In the genomic region with DNA sequence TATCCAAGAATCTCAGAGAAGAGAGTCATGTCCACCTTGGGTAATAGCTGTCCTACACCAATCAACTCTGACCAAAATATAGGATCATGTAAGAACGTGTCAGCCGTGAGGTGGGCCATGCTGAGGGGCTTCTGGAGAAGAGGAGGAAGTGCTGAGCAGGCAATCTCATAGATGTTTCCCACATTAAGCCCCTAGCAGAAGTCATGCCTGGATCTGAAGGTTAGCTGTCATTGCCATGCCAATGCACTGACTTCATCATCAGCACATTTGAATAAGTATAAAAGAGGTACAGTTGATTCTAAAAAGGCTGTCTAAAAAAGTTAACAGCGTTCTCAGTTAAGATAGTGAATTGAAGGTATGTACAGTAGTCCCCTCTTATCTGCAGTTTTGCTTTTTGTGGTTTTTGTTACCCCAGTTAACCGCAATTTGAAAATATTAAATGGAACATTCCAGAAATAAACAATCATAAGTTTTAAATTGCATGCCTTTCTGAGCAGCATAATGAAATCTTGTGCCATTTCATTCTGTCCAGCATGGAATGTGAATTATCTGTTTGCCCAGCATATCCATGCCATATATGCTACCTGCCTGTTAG, we compare ENCODE assay signal across 21 cellular contexts.
"Had no signal": no experiment of that assay in that cellular context is flagged by ENCODE, and none has a peak within 500 bp of the region (broad histone marks: within the 10 kb centered on the region; RNA-seq: fewer than 3 reads in every experiment).

No MANE protein-coding gene starts in this region.

- ATAC-seq: activated T-helper 17 cell treated with anti-CD3 and anti-CD28 coated beads, Interleukin-2, amount 50 U/mL, for 72 hours; effector memory CD8-positive, alpha-beta T cell; natural killer cell; sciatic nerve; stimulated activated memory B cell treated with anti-CD40 and anti-IgM and Interleukin-4, amounts not matched to agents 10 μg/mL and 1 μg/mL and 100 μg/mL, for 72 hours had no signal

- H3K27ac ChIP-seq: cardiac muscle cell, neutrophil, parathyroid adenoma, spleen, thoracic aorta had no signal

- FAIRE-seq: frontal cortex had no signal

- H3K36me3 ChIP-seq: cardiac muscle cell, neutrophil, spleen, thoracic aorta had no signal

- DNase-seq: activated B cell treated with CpG ODN at 0.5 μM for 24 hours; activated CD4-positive, alpha-beta memory T cell treated with anti-CD3 and anti-CD28 coated beads, Interleukin-2, amount 10 ng/mL, durations not matched to agents 7 days and 5 days; activated CD4-positive, alpha-beta T cell treated with anti-CD3 and anti-CD28 coated beads for 4 hours; activated naive CD4-positive, alpha-beta T cell; activated naive CD8-positive, alpha-beta T cell treated with anti-CD3 and anti-CD28 coated beads, Interleukin-2, amount 10 ng/mL, durations not matched to agents 7 days and 5 days; activated T-cell treated with anti-CD3 and anti-CD28 coated beads, Interleukin-2, amount 50 U/mL, for 1 hour; aorta; effector memory CD8-positive, alpha-beta T cell; natural killer cell; spleen; stimulated activated CD4-positive, alpha-beta T cell treated with anti-CD3 and anti-CD28 coated beads, Interleukin-4, amount 100 ng/mL, for 4 hours; T-helper 1 cell; T-helper 9 cell had no signal

- H3K79me2 ChIP-seq: parathyroid adenoma had no signal

- H3K4me3 ChIP-seq: cardiac muscle cell, spleen, thoracic aorta had no signal

- H2AFZ ChIP-seq: parathyroid adenoma had no signal

- H3K9me3 ChIP-seq: neutrophil, spleen, thoracic aorta had no signal

- H3K4me1 ChIP-seq: parathyroid adenoma had no signal

- H3K9ac ChIP-seq: parathyroid adenoma had no signal
